Comparison of ENCODE assay signal across 8 cellular contexts in the genomic region with DNA sequence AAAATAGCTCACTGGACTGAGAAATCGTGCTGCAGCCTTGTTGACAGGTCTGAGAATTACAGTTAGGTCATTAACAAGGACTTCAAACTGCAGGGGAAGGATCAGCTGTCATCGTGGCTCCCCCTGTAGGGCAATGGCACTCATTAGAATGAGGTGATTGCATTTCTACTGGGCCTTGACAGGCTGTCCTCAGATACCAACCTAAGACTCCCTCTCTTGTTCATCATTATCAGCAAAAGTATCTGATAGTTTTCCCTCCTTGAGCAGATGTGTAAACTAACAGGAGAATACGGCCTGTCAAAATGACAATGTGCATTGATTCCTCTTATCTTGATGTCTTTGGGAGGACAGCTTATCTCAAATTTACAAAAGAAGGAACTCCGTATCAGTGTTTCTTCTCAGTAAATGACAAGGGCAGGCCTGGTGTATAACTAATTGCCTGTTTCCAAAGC.
DNase-seq lines count a peak whose midpoint lies in the region; ATAC-seq and TF ChIP-seq lines count a peak whose summit lies in the region.

No MANE protein-coding gene starts in this region.

- H3K9me3 ChIP-seq in gastroesophageal sphincter, result no peaks in the 10 kb centered on the region

- TF ChIP-seq POLR2A in gastroesophageal sphincter (IDR thresholded peaks at IDR 0.05), result no peak

- no peaks in the 10 kb centered on the region for H3K4me1 Mint-ChIP-seq in activated naive CD4-positive, alpha-beta T cell treated with anti-CD3 and anti-CD28 coated beads, Interleukin-2, amount 10 ng/mL, durations not matched to agents 7 days and 5 days

- H3K4me3 ChIP-seq in cardiac fibroblast (replicated peaks in 1 of 2; ENCODE audit: low read depth in 2 of 2, low read length in 2 of 2) (no peak overlapping the region), gastroesophageal sphincter (no peak overlapping the region)

- H3K36me3 ChIP-seq in gastroesophageal sphincter, result no peaks in the 10 kb centered on the region

- CTCF ChIA-PET in activated naive CD4-positive, alpha-beta T cell treated with anti-CD3 and anti-CD28 coated beads, Interleukin-2, amount 10 ng/mL, durations not matched to agents 7 days and 5 days (lab: Charles Lee), result interaction anchor here (1.0 kb wide), 1 partner anchor 10 kb away, joined by 3 read pairs; no protein-coding TSS in a partner anchor

- no peak overlapping the region for H3K27ac ChIP-seq in gastroesophageal sphincter

- ATAC-seq in HG02981 (IDR thresholded peaks at IDR 0.05; ENCODE audit: unreplicated experiment) (peak; percentile 59), gastroesophageal sphincter (no peak)

- WGBS in gastroesophageal sphincter (ENCODE audit: low coverage in 1 of 2), 2 donors, result 35 to 36% methylated on average over 4 of the region's 4 CpGs

- peak; percentile 30 for DNase-seq in activated naive CD4-positive, alpha-beta T cell treated with anti-CD3 and anti-CD28 coated beads, Interleukin-2, amount 10 ng/mL, durations not matched to agents 7 days and 5 days
- DNase-seq in activated naive CD4-positive, alpha-beta T cell (lab: John Stamatoyannopoulos, UW), result no peak
- DNase-seq in NCI-H69 (lab: John Stamatoyannopoulos, UW) (peak; percentile 85), cardiac fibroblast (ENCODE audit: low read depth in 2 of 2) (peak in 1 of 2 donors; percentile 53), pons (ENCODE audit: low spot score) (peak; percentile 26)
- DNase-seq in activated CD4-positive, CD25-positive, alpha-beta regulatory T cell treated with anti-CD3 and anti-CD28 coated beads, Interleukin-2, amount 50 U/mL, for 72 hours, result no peak

- TF ChIP-seq EP300 in gastroesophageal sphincter (IDR thresholded peaks at IDR 0.05), result no peak

- no peak overlapping the region for H3K27ac Mint-ChIP-seq in activated naive CD4-positive, alpha-beta T cell treated with anti-CD3 and anti-CD28 coated beads, Interleukin-2, amount 10 ng/mL, durations not matched to agents 7 days and 5 days

- no peaks in the 10 kb centered on the region for H3K27me3 ChIP-seq in gastroesophageal sphincter

- H3K9me3 Mint-ChIP-seq in activated naive CD4-positive, alpha-beta T cell treated with anti-CD3 and anti-CD28 coated beads, Interleukin-2, amount 10 ng/mL, durations not matched to agents 7 days and 5 days, result peaks cover 3% of the 10 kb centered on the region

- H3K4me1 ChIP-seq in gastroesophageal sphincter, result no peaks in the 10 kb centered on the region

- no peaks in the 10 kb centered on the region for H3K27me3 Mint-ChIP-seq in activated naive CD4-positive, alpha-beta T cell treated with anti-CD3 and anti-CD28 coated beads, Interleukin-2, amount 10 ng/mL, durations not matched to agents 7 days and 5 days

- H3K36me3 Mint-ChIP-seq in activated naive CD4-positive, alpha-beta T cell treated with anti-CD3 and anti-CD28 coated beads, Interleukin-2, amount 10 ng/mL, durations not matched to agents 7 days and 5 days, result no peaks in the 10 kb centered on the region

- TF ChIP-seq CTCF in cardiac fibroblast (IDR thresholded peaks at IDR 0.05; ENCODE audit: low read depth, low read length) (peak; percentile 54), gastroesophageal sphincter (IDR thresholded peaks at IDR 0.05) (no peak)

- no peak overlapping the region for H3K4me3 Mint-ChIP-seq in activated naive CD4-positive, alpha-beta T cell treated with anti-CD3 and anti-CD28 coated beads, Interleukin-2, amount 10 ng/mL, durations not matched to agents 7 days and 5 days

Comparison
In these comparisons a context has a peak if more than half of its experiments do, and no peak if none do; other contexts are left out.
1. DNase-seq: peak in activated naive CD4-positive, alpha-beta T cell treated with anti-CD3 and anti-CD28 coated beads, Interleukin-2, amount 10 ng/mL, durations not matched to agents 7 days and 5 days (single experiment), NCI-H69 (single experiment) and pons (single experiment); none in activated naive CD4-positive, alpha-beta T cell (0 of 4) and activated CD4-positive, CD25-positive, alpha-beta regulatory T cell treated with anti-CD3 and anti-CD28 coated beads, Interleukin-2, amount 50 U/mL, for 72 hours (single experiment).